Comparison of ENCODE assay signal across 11 cellular contexts in the genomic region with DNA sequence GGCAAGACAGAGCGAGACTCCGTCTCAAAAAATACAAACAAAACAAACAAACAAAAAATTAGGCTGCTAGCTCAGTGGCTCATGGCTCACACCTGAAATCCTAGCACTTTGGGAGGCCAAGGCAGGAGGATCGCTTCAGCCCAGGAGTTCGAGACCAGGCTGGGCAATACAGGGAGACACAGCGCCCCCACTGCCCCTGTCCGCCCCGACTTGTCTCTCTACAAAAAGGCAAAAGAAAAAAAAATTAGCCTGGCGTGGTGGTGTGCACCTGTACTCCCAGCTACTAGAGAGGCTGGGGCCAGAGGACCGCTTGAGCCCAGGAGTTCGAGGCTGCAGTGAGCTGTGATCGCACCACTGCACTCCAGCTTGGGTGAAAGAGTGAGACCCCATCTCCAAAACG. TPM values are rescaled to one million over a fixed set of nuclear protein-coding genes. Genes with fewer than 3 reads are reported as not detected.
DNase-seq lines count a peak whose midpoint lies in the region; ATAC-seq and TF ChIP-seq lines count a peak whose summit lies in the region.
"Had no signal": no experiment of that assay in that cellular context is flagged by ENCODE, and none has a peak within 500 bp of the region (broad histone marks: within the 10 kb centered on the region; RNA-seq: fewer than 3 reads in every experiment).

No MANE protein-coding gene starts in this region.

- POLR2A ChIA-PET in T-cell (lab: Charles Lee): no interaction called here

- H3K18ac ChIP-seq in trophoblast cell (ENCODE audit: low read length): no peak overlapping the region

- no CpG with 5 or more reads among the region's 12 CpGs for WGBS in trophoblast cell (ENCODE audit: extremely low coverage, insufficient coverage, insufficient read length)

- DNase-seq in GM12865 (ENCODE audit: low read depth): no peak
- DNase-seq in T-cell: no peak
- DNase-seq in endothelial cell (ENCODE audit: low spot score): no peak
- DNase-seq in trophoblast cell: no peak
- DNase-seq in effector CD8-positive, alpha-beta T cell (lab: John Stamatoyannopoulos, UW): no peak
- no peak for DNase-seq in central memory CD4-positive, alpha-beta T cell
- DNase-seq: mesenchymal stem cell, NCI-H1048, tibial artery had no signal

- peak overlapping the region; percentile 37 for H4K91ac ChIP-seq in trophoblast cell (ENCODE audit: low read depth, low read length)

- H3K4me2 ChIP-seq in trophoblast cell (ENCODE audit: low read length): peak overlapping the region; percentile 93

- peaks cover 1% of the 10 kb centered on the region for H3K9me3 ChIP-seq in trophoblast cell (ENCODE audit: insufficient read depth, low read depth, low read length)

- H3K36me3 Mint-ChIP-seq in T-cell (no peaks in the 10 kb centered on the region), endothelial cell (ENCODE audit: low read depth, unreplicated experiment) (no peaks in the 10 kb centered on the region)

- peaks cover 27% of the 10 kb centered on the region for H3K79me1 ChIP-seq in trophoblast cell (ENCODE audit: low read length)

- peaks cover 20 to 29% of the 10 kb centered on the region in 2 experiments for H3K4me1 ChIP-seq in trophoblast cell (ENCODE audit: control insufficient read depth in 1 of 2, insufficient read depth in 2 of 2, low read length in 2 of 2)

- H3K27ac Mint-ChIP-seq in T-cell (no peak overlapping the region), endothelial cell (ENCODE audit: unreplicated experiment) (no peak overlapping the region)

- H3K9ac ChIP-seq in trophoblast cell (ENCODE audit: low read length): no peak overlapping the region

- no peak overlapping the region for H2BK120ac ChIP-seq in trophoblast cell (ENCODE audit: insufficient read depth, low read length, poor library complexity)

- no peak for TF ChIP-seq CTCF in GM12865 (IDR thresholded peaks at IDR 0.05; ENCODE audit: insufficient read depth, low read depth, low read length, missing control alignments)
- TF ChIP-seq CTCF in endothelial cell (IDR thresholded peaks at IDR 0.05; ENCODE audit: unreplicated experiment): no peak

- H2AFZ ChIP-seq in trophoblast cell (ENCODE audit: insufficient read depth, low read length, poor library complexity): no peak overlapping the region

- no peak overlapping the region for H3K27ac ChIP-seq in trophoblast cell (ENCODE audit: low read depth, low read length)
- H3K27ac ChIP-seq: tibial artery had no signal

- H3K4ac ChIP-seq in trophoblast cell (ENCODE audit: low read depth, low read length): no peak overlapping the region

- no peak for ATAC-seq in T-cell (replicated peaks in 1 of 4)
- no peak for ATAC-seq in HG03175 (IDR thresholded peaks at IDR 0.05; ENCODE audit: unreplicated experiment)
- no peak for ATAC-seq in GM21529 (IDR thresholded peaks at IDR 0.05; ENCODE audit: unreplicated experiment)

- peaks cover 0 to 7% of the 10 kb centered on the region in 2 experiments for H3K36me3 ChIP-seq in trophoblast cell (ENCODE audit: control insufficient read depth in 1 of 2, insufficient read depth in 2 of 2, low read length in 2 of 2)
- H3K36me3 ChIP-seq: tibial artery had no signal

- H4K8ac ChIP-seq in trophoblast cell (ENCODE audit: low read depth, low read length): no peak overlapping the region

- H3K27me3 ChIP-seq in trophoblast cell (ENCODE audit: insufficient read depth, low read length): no peaks in the 10 kb centered on the region

- peaks cover 29 to 44% of the 10 kb centered on the region in 2 donors for H3K27me3 Mint-ChIP-seq in T-cell
- H3K27me3 Mint-ChIP-seq in endothelial cell (ENCODE audit: unreplicated experiment): peaks cover 5% of the 10 kb centered on the region

- H4K12ac ChIP-seq in trophoblast cell (ENCODE audit: low read depth, low read length): peak overlapping the region; percentile 55

- no peak overlapping the region for H2BK5ac ChIP-seq in trophoblast cell (ENCODE audit: low read depth, low read length, poor library complexity)

- H3K23ac ChIP-seq in trophoblast cell (ENCODE audit: low read length): no peak overlapping the region

- H3K4me1 Mint-ChIP-seq in T-cell: peaks cover 0 to 9% (median 5%) of the 10 kb centered on the region in 3 donors
- H3K4me1 Mint-ChIP-seq in endothelial cell (ENCODE audit: unreplicated experiment): peaks cover 5% of the 10 kb centered on the region

- H3K4me3 Mint-ChIP-seq in T-cell: peak overlapping the region; percentile 52 to 66 (median 59)
- H3K4me3 Mint-ChIP-seq in endothelial cell (ENCODE audit: unreplicated experiment): peak overlapping the region; percentile 85

- H3K4me3 ChIP-seq in GM12865 (ENCODE audit: low read depth, low read length) (peak overlapping the region; percentile 37), trophoblast cell (ENCODE audit: low read depth, low read length) (no peak overlapping the region)
- H3K4me3 ChIP-seq: tibial artery had no signal

- H2BK12ac ChIP-seq in trophoblast cell (ENCODE audit: low read length): no peak overlapping the region

- H3K14ac ChIP-seq in trophoblast cell (ENCODE audit: low read length): no peak overlapping the region

- no peak overlapping the region for H2AK5ac ChIP-seq in trophoblast cell (ENCODE audit: low read length)

- CTCF ChIA-PET in T-cell (lab: Charles Lee): interaction anchor here in 1 of 2 donors (0.5 kb wide), 1 partner anchor 129 kb away, joined by 3 read pairs; no protein-coding TSS in a partner anchor

- H3K79me2 ChIP-seq in trophoblast cell (ENCODE audit: control insufficient read depth, insufficient read depth, low read length, poor library complexity): peaks cover 15% of the 10 kb centered on the region

- H3K9me3 Mint-ChIP-seq in T-cell (no peaks in the 10 kb centered on the region), endothelial cell (ENCODE audit: unreplicated experiment) (no peaks in the 10 kb centered on the region)

RNA-seq across cellular contexts. Expression of gene CDH1, which starts 0.5 kb away (rescaled TPM):
- 1 to 10 TPM in 3 of 5 donors, under 1 TPM in 2; 0.38 to 6.8 (median 1.4) TPM for total RNA-seq in T-cell
- 3.1 TPM for total RNA-seq in endothelial cell (ENCODE audit: unreplicated experiment)
- polyA plus RNA-seq in trophoblast cell (2013): 212 and 221 TPM in 2 replicates
